ENCODE assay signal across 9 cellular contexts in the genomic region with DNA sequence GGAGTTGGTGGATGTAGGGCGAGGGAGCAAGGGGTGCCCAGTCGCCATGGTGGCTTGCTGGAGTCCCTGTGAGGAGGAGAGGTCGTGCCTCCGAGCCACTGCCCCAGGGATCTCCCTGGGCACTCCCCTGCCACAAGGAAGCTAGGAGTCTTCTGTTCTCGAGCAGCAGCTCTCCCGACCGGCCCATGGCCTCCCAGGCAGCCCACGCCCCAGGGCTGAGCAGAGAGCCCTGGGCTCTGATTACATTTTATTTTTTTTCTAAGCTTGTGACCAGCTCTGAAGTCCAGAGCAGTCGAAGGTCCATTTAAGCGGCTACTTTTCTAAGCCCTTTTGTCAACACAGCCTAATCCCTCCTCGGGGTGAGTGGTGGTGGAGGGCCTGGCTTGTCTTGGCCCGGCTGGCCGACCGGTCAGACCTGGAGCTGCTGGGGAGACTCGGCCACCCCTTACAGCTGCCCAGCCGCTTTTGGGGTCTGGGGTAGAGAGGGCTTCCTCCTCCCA. TPM values are rescaled to one million over a fixed set of nuclear protein-coding genes. Genes with fewer than 3 reads are reported as not detected.
DNase-seq lines count a peak whose midpoint lies in the region; ATAC-seq and TF ChIP-seq lines count a peak whose summit lies in the region.
"Had no signal": no experiment of that assay in that cellular context is flagged by ENCODE, and none has a peak within 500 bp of the region (broad histone marks: within the 10 kb centered on the region; RNA-seq: fewer than 3 reads in every experiment).

No MANE protein-coding gene starts in this region.

- H3K27ac ChIP-seq in A673 (ENCODE audit: low read depth, low read length, poor library complexity, severe bottlenecking) (peak overlapping the region; percentile 54), OCI-LY3 (ENCODE audit: low read length) (no peak overlapping the region), esophagus muscularis mucosa (replicated peaks in 1 of 4) (peak overlapping the region; percentile 82 to 89 (median 84)), Karpas-422 (ENCODE audit: low read length) (no peak overlapping the region)

- DNase-seq in A673 (ENCODE audit: low spot score), result no peak
- no peak for DNase-seq in esophagus muscularis mucosa (ENCODE audit: extremely low spot score)
- peak; percentile 52 for DNase-seq in myocyte (ENCODE audit: low read depth)
- no peak for DNase-seq in NCI-H1436 treated with DMSO at 0.1 percent for 48 hours (lab: John Stamatoyannopoulos, UW)
- DNase-seq in Karpas-422, result no peak
- DNase-seq: activated naive CD8-positive, alpha-beta T cell treated with anti-CD3 and anti-CD28 coated beads, Interleukin-2, amount 10 ng/mL, durations not matched to agents 7 days and 5 days had no signal

- TF ChIP-seq EP300 in esophagus muscularis mucosa (IDR thresholded peaks at IDR 0.05), result no peak

- WGBS in esophagus muscularis mucosa, result 34% methylated on average over 15 of the region's 16 CpGs

- H3K9ac ChIP-seq in OCI-LY3 (ENCODE audit: low read length), result no peak overlapping the region
- H3K9ac ChIP-seq in Karpas-422 (ENCODE audit: low read length), result no peak overlapping the region

- TSS peak; percentile 23 for BruUV-seq in A673 (replicated peaks; lab: Mats Ljungman, UMichigan)

- peaks cover 52% of the 10 kb centered on the region for H3K4me1 ChIP-seq in A673 (ENCODE audit: insufficient read depth, low read length, poor library complexity, severe bottlenecking)
- peaks cover 38% of the 10 kb centered on the region for H3K4me1 ChIP-seq in OCI-LY3 (ENCODE audit: low read length)
- peaks cover 78 to 86% (median 81%) of the 10 kb centered on the region in 4 donors for H3K4me1 ChIP-seq in esophagus muscularis mucosa
- no peaks in the 10 kb centered on the region for H3K4me1 ChIP-seq in Karpas-422 (ENCODE audit: low read length)

- no peaks in the 10 kb centered on the region for H3K9me3 ChIP-seq in A673 (ENCODE audit: low read depth, low read length, poor library complexity, severe bottlenecking)
- H3K9me3 ChIP-seq in OCI-LY3 (ENCODE audit: insufficient read depth, low read length), result no peaks in the 10 kb centered on the region
- no peaks in the 10 kb centered on the region for H3K9me3 ChIP-seq in esophagus muscularis mucosa
- no peaks in the 10 kb centered on the region for H3K9me3 ChIP-seq in Karpas-422 (ENCODE audit: low read length)

- H3K4me2 ChIP-seq in OCI-LY3 (ENCODE audit: low read length) (peak overlapping the region; percentile 100; the same call in 1 of the 2 replicates), Karpas-422 (ENCODE audit: low read depth, low read length, poor library complexity, severe bottlenecking) (no peak overlapping the region)

- H4K20me1 ChIP-seq in OCI-LY3 (ENCODE audit: insufficient read depth, low read length), result peaks cover 62% of the 10 kb centered on the region
- no peaks in the 10 kb centered on the region for H4K20me1 ChIP-seq in Karpas-422 (ENCODE audit: insufficient read depth, low read depth, low read length)

- CTCF ChIA-PET in A673 (lab: Charles Lee), result no interaction called here

- H3K79me2 ChIP-seq in OCI-LY3 (ENCODE audit: low read length), result peaks cover 57% of the 10 kb centered on the region
- H3K79me2 ChIP-seq in Karpas-422 (ENCODE audit: low read length), result no peaks in the 10 kb centered on the region

- no peak for TF ChIP-seq POLR2A in esophagus muscularis mucosa (IDR thresholded peaks at IDR 0.05; ENCODE audit: low read depth)

- no peak for TF ChIP-seq CTCF in A673 (conservative IDR thresholded peaks at IDR 0.05; ENCODE audit: low read depth, low read length)
- no peak for TF ChIP-seq CTCF in OCI-LY3 (IDR thresholded peaks at IDR 0.05; ENCODE audit: low read depth, low read length)
- no peak for TF ChIP-seq CTCF in esophagus muscularis mucosa (IDR thresholded peaks at IDR 0.05)

- POLR2A ChIA-PET in A673 (lab: Charles Lee; ENCODE audit: low non-redundant PET), result no interaction called here

- H3K4me3 ChIP-seq in A673 (ENCODE audit: low read depth, low read length, poor library complexity, severe bottlenecking), result peak overlapping the region; percentile 74
- 0 out of 2 replicates have a peak overlapping the region, but pooled peaks have one; percentile 93 for H3K4me3 ChIP-seq in OCI-LY3 (ENCODE audit: low read length)
- peak overlapping the region; percentile 71 to 96 (median 81) for H3K4me3 ChIP-seq in esophagus muscularis mucosa
- no peak overlapping the region for H3K4me3 ChIP-seq in Karpas-422 (ENCODE audit: low read length)

- H3K9me2 ChIP-seq in Karpas-422 (replicated peaks; ENCODE audit: insufficient read depth, low read length), result no peaks in the 10 kb centered on the region

- H3K36me3 ChIP-seq in A673 (ENCODE audit: insufficient read depth, low read length, poor library complexity, severe bottlenecking), result no peaks in the 10 kb centered on the region
- no peaks in the 10 kb centered on the region for H3K36me3 ChIP-seq in OCI-LY3 (replicated peaks; ENCODE audit: low read depth, low read length)
- no peaks in the 10 kb centered on the region for H3K36me3 ChIP-seq in esophagus muscularis mucosa
- H3K36me3 ChIP-seq in Karpas-422 (ENCODE audit: insufficient read depth, low read length), result no peaks in the 10 kb centered on the region

- ATAC-seq in GM18517 (IDR thresholded peaks at IDR 0.05; ENCODE audit: unreplicated experiment), result no peak
- no peak for ATAC-seq in GM21367 (IDR thresholded peaks at IDR 0.05; ENCODE audit: unreplicated experiment)

- no peak overlapping the region for H2AFZ ChIP-seq in OCI-LY3 (ENCODE audit: low read depth, low read length)
- no peak overlapping the region for H2AFZ ChIP-seq in Karpas-422 (ENCODE audit: low read length)

- no peaks in the 10 kb centered on the region for H3K27me3 ChIP-seq in A673 (replicated peaks; ENCODE audit: insufficient read depth, low read depth, low read length, poor library complexity)
- H3K27me3 ChIP-seq in OCI-LY3 (ENCODE audit: low read depth, low read length), result peaks cover 11% of the 10 kb centered on the region
- H3K27me3 ChIP-seq in esophagus muscularis mucosa, result peaks cover 0 to 4% (median 0%) of the 10 kb centered on the region in 4 donors
- no peaks in the 10 kb centered on the region for H3K27me3 ChIP-seq in Karpas-422 (ENCODE audit: low read length)

- intact Hi-C loops in A673 (cut with micrococcal nuclease; ENCODE audit: unreplicated experiment) (no loop called here), esophagus muscularis mucosa (cut with DNase I) (loop anchor here (5.0 kb wide), 1 partner anchor 39 kb away; no protein-coding TSS in a partner anchor)

RNA-seq across cellular contexts. Expression of a gene that starts 2.1 kb away (rescaled TPM):
- total RNA-seq in A673 (2021), result 50.7 and 54.1 TPM in 2 replicates
- 10 to 100 TPM; 46.4 to 81.0 (median 63.7) TPM for total RNA-seq in esophagus muscularis mucosa
- total RNA-seq in myocyte, result 20.5 and 25.4 TPM in 2 replicates
- polyA plus RNA-seq in myocyte (2012), result 20.8 TPM
- total RNA-seq in Karpas-422 (2014; rRNA removed; shearing (Covaris generic); ENCODE audit: low replicate concordance), result not detected in 2 replicates

Comparison
In these comparisons a context has a peak if more than half of its experiments do, and no peak if none do; other contexts are left out.
1. H3K27ac ChIP-seq: peak in A673 (single experiment) and esophagus muscularis mucosa (4 of 4); none in OCI-LY3 (single experiment) and Karpas-422 (single experiment).
2. RNA of a gene that starts 2.1 kb away (total RNA-seq): 46.4 to 81.0 TPM in esophagus muscularis mucosa, 50.7 to 54.1 TPM in A673 and 20.5 to 25.4 TPM in myocyte; not detected in Karpas-422; every median in the first group is over 10 times any median in the second.